Comparison of ENCODE assay signal across 8 cellular contexts in genomic region chr22:43088616-43088978, GRCh38. TPM values are rescaled to one million over a fixed set of nuclear protein-coding genes. Genes with fewer than 3 reads are reported as not detected.
DNase-seq lines count a peak whose midpoint lies in the region; TF ChIP-seq lines count a peak whose summit lies in the region.

No MANE protein-coding gene starts in this region.

- no peak overlapping the region for H3K9ac ChIP-seq in rectal smooth muscle tissue (ENCODE audit: low read length)

- no peak overlapping the region for H3K27ac ChIP-seq in rectal smooth muscle tissue (ENCODE audit: low read depth, low read length)

- no peak for DNase-seq in GM12865 (ENCODE audit: low read depth)
- peak; percentile 41 for DNase-seq in NOMO-1 treated with DMSO at 0.1 percent for 48 hours (lab: John Stamatoyannopoulos, UW; ENCODE audit: unreplicated experiment)
- no peak for DNase-seq in epithelial cell of proximal tubule (ENCODE audit: low read depth)
- no peak for DNase-seq in NCI-H2081 treated with DMSO at 0.1 percent for 48 hours (lab: John Stamatoyannopoulos, UW)
- no peak for DNase-seq in H4 (ENCODE audit: low spot score)
- no peak for DNase-seq in SHP77 treated with DMSO at 0.1 percent for 48 hours (lab: John Stamatoyannopoulos, UW)
- DNase-seq in cerebellum (ENCODE audit: low spot score), result no peak

- no peaks in the 10 kb centered on the region for H3K27me3 ChIP-seq in rectal smooth muscle tissue (ENCODE audit: control insufficient read depth, insufficient read depth, low read length)

- peaks cover 3% of the 10 kb centered on the region for H3K4me1 ChIP-seq in rectal smooth muscle tissue (ENCODE audit: control insufficient read depth, insufficient read depth, low read length)

- TF ChIP-seq CTCF in GM12865 (IDR thresholded peaks at IDR 0.05; ENCODE audit: insufficient read depth, low read depth, low read length, missing control alignments) (no peak), epithelial cell of proximal tubule (conservative IDR thresholded peaks at IDR 0.05; ENCODE audit: low read depth, low read length) (no peak)

- peak overlapping the region; percentile 82 for H3K4me3 ChIP-seq in GM12865 (ENCODE audit: low read depth, low read length)
- H3K4me3 ChIP-seq in epithelial cell of proximal tubule (ENCODE audit: low read depth, low read length), result peak overlapping the region; percentile 72
- peak overlapping the region; percentile 87 for H3K4me3 ChIP-seq in rectal smooth muscle tissue (ENCODE audit: low read length)

- H3K36me3 ChIP-seq in rectal smooth muscle tissue (ENCODE audit: control insufficient read depth, insufficient read depth, low read length), result no peaks in the 10 kb centered on the region

RNA-seq across cellular contexts. Expression of gene TTLL1, which starts 0.6 kb away (rescaled TPM):
- total RNA-seq in epithelial cell of proximal tubule (5.9 and 8.9 TPM in 2 replicates), cerebellum (26.4 TPM)
- 3.5 and 7.1 TPM in 2 replicates for total RNA-seq in H4 (2014; rRNA removed; shearing (Covaris generic))

RNA-seq across cellular contexts. Expression of gene BIK, which starts 22.0 kb away (rescaled TPM):
- total RNA-seq in epithelial cell of proximal tubule, result 12.4 and 18.3 TPM in 2 replicates
- 0.45 TPM in 1 of 2 replicates, not detected in the other for total RNA-seq in H4 (2014; rRNA removed; shearing (Covaris generic))
- total RNA-seq in cerebellum, result 0.91 TPM

RNA-seq across cellular contexts. Expression of gene MCAT, which starts 54.6 kb away (rescaled TPM):
- total RNA-seq in epithelial cell of proximal tubule (31.9 and 45.4 TPM in 2 replicates), cerebellum (16.9 TPM)
- 14.6 and 16.5 TPM in 2 replicates for total RNA-seq in H4 (2014; rRNA removed; shearing (Covaris generic))
